14 cellular contexts compared by ENCODE assay signal in the genomic region with DNA sequence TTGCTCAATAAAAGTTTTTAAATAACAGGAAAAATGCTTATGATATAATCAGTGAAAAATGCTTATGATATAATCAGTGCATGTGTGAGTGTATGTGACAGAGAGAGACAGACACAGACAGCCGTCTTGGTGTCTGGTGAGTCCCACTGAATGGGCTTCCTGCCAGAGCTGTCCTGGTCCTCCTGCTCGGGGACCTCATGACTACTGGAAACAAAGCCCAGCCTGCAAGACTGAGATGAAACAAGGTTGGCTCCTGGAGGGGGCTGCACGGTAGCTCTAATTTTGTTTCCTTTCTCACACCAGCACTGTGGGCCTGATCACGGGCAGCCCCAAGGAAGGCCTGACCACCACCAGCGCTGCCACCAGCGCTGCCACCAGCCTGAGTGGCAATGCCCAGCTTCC. TPM values are rescaled to one million over a fixed set of nuclear protein-coding genes. Genes with fewer than 3 reads are reported as not detected.
DNase-seq lines count a peak whose midpoint lies in the region; TF ChIP-seq lines count a peak whose summit lies in the region.
"Had no signal": no experiment of that assay in that cellular context is flagged by ENCODE, and none has a peak within 500 bp of the region (broad histone marks: within the 10 kb centered on the region; RNA-seq: fewer than 3 reads in every experiment).

No MANE protein-coding gene starts in this region.

- H3K27me3 ChIP-seq in mammary epithelial cell (ENCODE audit: insufficient read depth, low read length) (no peaks in the 10 kb centered on the region), testis (no peaks in the 10 kb centered on the region)

- no peak for TF ChIP-seq POLR2A in testis (IDR thresholded peaks at IDR 0.05)

- H3K9ac ChIP-seq in mammary epithelial cell (ENCODE audit: insufficient read depth, low read length): no peak overlapping the region

- H3K36me3 ChIP-seq in mammary epithelial cell (ENCODE audit: insufficient read depth, low read length) (peaks cover 13% of the 10 kb centered on the region), testis (ENCODE audit: low read depth, missing control alignments) (no peaks in the 10 kb centered on the region)
- H3K36me3 ChIP-seq: WERI-Rb-1 had no signal

- in situ Hi-C loops in mammary epithelial cell (cut with MboI; ENCODE audit: low sequenced_read_pairs in 2 of 2): no loop called here
- in situ Hi-C loops in G401 (cut with HindIII; ENCODE audit: low sequenced_read_pairs): no loop called here

- intact Hi-C loops in mammary epithelial cell (cut with micrococcal nuclease): no loop called here
- intact Hi-C loops in testis (cut with DNase I; ENCODE audit: low total_unique reads): no loop called here

- no TSS peak for BruUV-seq in mammary epithelial cell (replicated peaks; lab: Mats Ljungman, UMichigan)

- H3K4me3 ChIP-seq in mammary epithelial cell (replicated peaks in 1 of 3; ENCODE audit: insufficient read depth in 1 of 3, low read depth in 2 of 3, low read length in 3 of 3): no peak overlapping the region
- no peak overlapping the region for H3K4me3 ChIP-seq in testis
- H3K4me3 ChIP-seq: K562, skin epidermis had no signal

- DNase-seq in M059J (ENCODE audit: low read depth): peak; percentile 64
- no peak for DNase-seq in mammary epithelial cell
- peak; percentile 72 for DNase-seq in kidney tubule cell (ENCODE audit: low spot score)
- peak; percentile 51 for DNase-seq in testis
- DNase-seq in T-helper 1 cell: no peak
- no peak for DNase-seq in G401 (ENCODE audit: low spot score)
- DNase-seq in NCI-H187 (lab: John Stamatoyannopoulos, UW): no peak
- DNase-seq: effector CD4-positive, alpha-beta T cell; GF-D8; NCI-H774; stimulated activated naive CD4-positive, alpha-beta T cell treated with Interleukin-2 at 50 U/mL for 16 hours; WERI-Rb-1 had no signal

- no peak overlapping the region for H2AFZ ChIP-seq in mammary epithelial cell (ENCODE audit: low read depth, low read length)

- TF ChIP-seq CTCF in mammary epithelial cell (conservative IDR thresholded peaks at IDR 0.05 in 1 of 2, IDR thresholded peaks at IDR 0.05 in 1 of 2; ENCODE audit: extremely low read depth in 1 of 2, insufficient read depth in 1 of 2, low read depth in 1 of 2, low read length in 2 of 2): no peak
- no peak for TF ChIP-seq CTCF in testis (IDR thresholded peaks at IDR 0.05)

- peaks cover 37% of the 10 kb centered on the region for H3K4me1 ChIP-seq in mammary epithelial cell (ENCODE audit: insufficient read depth, low read length)
- H3K4me1 ChIP-seq in testis: peaks cover 21% of the 10 kb centered on the region

- peaks cover 92% of the 10 kb centered on the region for H3K79me2 ChIP-seq in mammary epithelial cell (ENCODE audit: insufficient read depth, low read length)

- dilution Hi-C loops in mammary epithelial cell (cut with HindIII; ENCODE audit: low sequenced_read_pairs): no loop called here

- 64% methylated on average over 6 of the region's 6 CpGs for WGBS in mammary epithelial cell (ENCODE audit: low coverage, missing lambda C conversion rate)
- 58 to 66% methylated on average over 6 of the region's 6 CpGs for WGBS in testis, 2 donors

- H3K4me2 ChIP-seq in mammary epithelial cell (ENCODE audit: insufficient read depth, low read depth, low read length): no peak overlapping the region

- no peaks in the 10 kb centered on the region for H4K20me1 ChIP-seq in mammary epithelial cell (ENCODE audit: insufficient read depth, low read length)

- H3K27ac ChIP-seq in mammary epithelial cell (ENCODE audit: insufficient read depth, low read depth, low read length) (peak overlapping the region; percentile 62), testis (no peak overlapping the region)
- H3K27ac ChIP-seq: WERI-Rb-1 had no signal

- CTCF ChIA-PET in mammary epithelial cell (lab: Charles Lee; ENCODE audit: low non-redundant PET): no interaction called here

- H3K9me3 ChIP-seq in mammary epithelial cell (replicated peaks; ENCODE audit: insufficient read depth, low read length): no peaks in the 10 kb centered on the region
- no peaks in the 10 kb centered on the region for H3K9me3 ChIP-seq in testis

RNA-seq across cellular contexts. Expression of gene NRP1, which starts 57.3 kb away (rescaled TPM):
- total RNA-seq in M059J (2014; rRNA removed; shearing (Covaris generic)): 73.1 and 106 TPM in 2 replicates
- total RNA-seq in mammary epithelial cell: 100 to 1,000 TPM in 1 of 2 donors, 10 to 100 TPM in 1; 40.2 to 226 TPM
- polyA plus RNA-seq in mammary epithelial cell: 81.4 TPM
- polyA minus RNA-seq in mammary epithelial cell: 253 TPM
- total RNA-seq in testis: 10 to 100 TPM; 15.9 to 17.1 TPM
- 23.8 TPM for polyA plus RNA-seq in testis (ENCODE audit: insufficient read depth, low read depth, low replicate concordance)
- 4.0 and 17.1 TPM in 2 replicates for total RNA-seq in G401 (2014; rRNA removed; shearing (Covaris generic))

Comparison
In these comparisons a context has a peak if more than half of its experiments do, and no peak if none do; other contexts are left out.
1. DNase-seq: peak in M059J (single experiment), kidney tubule cell (single experiment) and testis (single experiment); none in mammary epithelial cell (single experiment), T-helper 1 cell (0 of 5), G401 (single experiment) and NCI-H187 (0 of 2).